In the genomic region with DNA sequence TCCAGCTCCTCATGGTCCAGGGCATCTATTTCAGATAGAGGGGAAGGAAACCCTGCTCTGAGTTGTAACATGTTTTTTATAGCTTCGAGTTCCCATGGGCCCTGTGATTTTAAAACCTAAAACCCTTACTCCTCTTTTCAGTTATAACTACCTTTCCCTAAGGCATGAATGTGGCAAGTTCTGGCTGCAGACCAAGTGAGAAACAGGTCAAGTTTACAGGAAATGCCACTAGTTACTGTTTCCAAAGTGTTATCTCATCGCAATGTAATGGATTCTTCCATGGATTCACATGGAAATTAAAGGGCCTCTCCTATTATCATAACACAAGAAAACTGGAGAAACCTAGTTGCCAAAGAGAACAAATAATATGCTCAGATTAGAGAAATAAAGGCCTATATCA, we compare ENCODE assay signal across 25 cellular contexts.
DNase-seq lines count a peak whose midpoint lies in the region; FAIRE-seq and TF ChIP-seq lines count a peak whose summit lies in the region.
"Had no signal": no experiment of that assay in that cellular context is flagged by ENCODE, and none has a peak within 500 bp of the region (broad histone marks: within the 10 kb centered on the region; RNA-seq: fewer than 3 reads in every experiment).

No MANE protein-coding gene starts in this region.

- H3K4me3 ChIP-seq in choroid plexus epithelial cell (ENCODE audit: low read depth, low read length) = no peak overlapping the region
- H3K4me3 ChIP-seq in keratinocyte (ENCODE audit: control insufficient read depth in 2 of 3, extremely low read depth in 1 of 3, insufficient read depth in 2 of 3, low read depth in 1 of 3, low read length in 3 of 3) = no peak overlapping the region
- H3K4me3 ChIP-seq: BLaER1 treated with 17β-estradiol and CSF1 and Interleukin-3, amounts not matched to agents 10 nM and 100 nM had no signal

- H3K27me3 ChIP-seq in keratinocyte (ENCODE audit: control insufficient read depth, extremely low read depth, insufficient read depth, low read length) = no peaks in the 10 kb centered on the region
- H3K27me3 ChIP-seq: BLaER1 treated with 17β-estradiol and CSF1 and Interleukin-3, amounts not matched to agents 10 nM and 100 nM had no signal

- dilution Hi-C loops in keratinocyte (cut with MboI; ENCODE audit: extremely low pct_ligation_motif_present, low sequenced_read_pairs) = no loop called here

- H3K9me1 ChIP-seq in keratinocyte (ENCODE audit: control insufficient read depth, extremely low read depth, insufficient read depth, low read length) = no peaks in the 10 kb centered on the region

- peak; percentile 69 for FAIRE-seq in keratinocyte (lab: Jason Lieb, UNC)
- FAIRE-seq: RCC 7860 had no signal

- H3K27ac ChIP-seq in keratinocyte (ENCODE audit: control insufficient read depth, insufficient read depth, low read length) = no peak overlapping the region
- H3K27ac ChIP-seq: BLaER1 treated with 17β-estradiol and CSF1 and Interleukin-3, amounts not matched to agents 10 nM and 100 nM had no signal

- H3K36me3 ChIP-seq in keratinocyte (ENCODE audit: control insufficient read depth in 2 of 2, extremely low read depth in 1 of 2, insufficient read depth in 2 of 2, low read length in 2 of 2) = no peaks in the 10 kb centered on the region
- H3K36me3 ChIP-seq: BLaER1 treated with 17β-estradiol and CSF1 and Interleukin-3, amounts not matched to agents 10 nM and 100 nM had no signal

- H3K9me3 ChIP-seq in keratinocyte (ENCODE audit: control insufficient read depth, low read depth, low read length) = no peaks in the 10 kb centered on the region

- no peaks in the 10 kb centered on the region for H3K4me1 ChIP-seq in keratinocyte (ENCODE audit: control insufficient read depth, extremely low read depth, insufficient read depth, low read length)
- H3K4me1 ChIP-seq: BLaER1 treated with 17β-estradiol and CSF1 and Interleukin-3, amounts not matched to agents 10 nM and 100 nM had no signal

- peak; percentile 33 for DNase-seq in Daoy (ENCODE audit: low read depth)
- peak; percentile 83 for DNase-seq in NCI-H226
- DNase-seq in choroid plexus epithelial cell (ENCODE audit: low read depth) = peak; percentile 3
- DNase-seq in keratinocyte (ENCODE audit: low read depth, low spot score) = no peak
- DNase-seq in hypothalamus (lab: John Stamatoyannopoulos, UW) = no peak
- DNase-seq in DMS 273 treated with DMSO at 0.1 percent for 48 hours (lab: John Stamatoyannopoulos, UW) = no peak
- no peak for DNase-seq in NCI-H82 (lab: John Stamatoyannopoulos, UW)
- DNase-seq in RKO (ENCODE audit: low spot score) = no peak
- DNase-seq: 8988T; Calu3; CD8-positive, alpha-beta memory T cell; GF-D8; H7; HFFc6; Kasumi-1; MM.1S; NCI-H1048; NCI-H1436; NCI-H2029; NCI-H2227 treated with DMSO at 0.1 percent for 48 hours; NCI-H510A treated with DMSO at 0.1 percent for 48 hours; NCI-H774; SHP77 had no signal

- H4K20me1 ChIP-seq in keratinocyte (ENCODE audit: control insufficient read depth, extremely low read depth, insufficient read depth, low read length) = no peaks in the 10 kb centered on the region
- H4K20me1 ChIP-seq: BLaER1 treated with 17β-estradiol and CSF1 and Interleukin-3, amounts not matched to agents 10 nM and 100 nM had no signal

- H3K79me2 ChIP-seq in keratinocyte (ENCODE audit: control insufficient read depth, insufficient read depth, low read length) = no peaks in the 10 kb centered on the region

- no peak overlapping the region for H3K4me2 ChIP-seq in keratinocyte (ENCODE audit: control insufficient read depth, extremely low read depth, insufficient read depth, low read depth, low read length)
- H3K4me2 ChIP-seq: BLaER1 treated with 17β-estradiol and CSF1 and Interleukin-3, amounts not matched to agents 10 nM and 100 nM had no signal

- H2AFZ ChIP-seq in keratinocyte (ENCODE audit: control insufficient read depth, low read length) = no peak overlapping the region

- no peak for TF ChIP-seq CTCF in choroid plexus epithelial cell (conservative IDR thresholded peaks at IDR 0.05; ENCODE audit: low read depth, low read length)
- TF ChIP-seq CTCF in keratinocyte (optimal IDR thresholded peaks at IDR 0.05 in 1 of 3, IDR thresholded peaks at IDR 0.05 in 1 of 3, conservative IDR thresholded peaks at IDR 0.05 in 1 of 3; ENCODE audit: extremely low read depth in 1 of 3, insufficient read depth in 2 of 3, low read length in 3 of 3) = no peak

- no peak overlapping the region for H3K9ac ChIP-seq in keratinocyte (ENCODE audit: control insufficient read depth, extremely low read depth, insufficient read depth, low read length)
- H3K9ac ChIP-seq: BLaER1 treated with 17β-estradiol and CSF1 and Interleukin-3, amounts not matched to agents 10 nM and 100 nM had no signal

Comparison
In these comparisons a context has a peak if more than half of its experiments do, and no peak if none do; other contexts are left out.
1. DNase-seq: peak in Daoy (single experiment), NCI-H226 (single experiment) and choroid plexus epithelial cell (single experiment); none in keratinocyte (single experiment), hypothalamus (0 of 51), DMS 273 treated with DMSO at 0.1 percent for 48 hours (single experiment), NCI-H82 (single experiment) and RKO (single experiment).